Comparison of ENCODE assay signal across 8 cellular contexts in the genomic region with DNA sequence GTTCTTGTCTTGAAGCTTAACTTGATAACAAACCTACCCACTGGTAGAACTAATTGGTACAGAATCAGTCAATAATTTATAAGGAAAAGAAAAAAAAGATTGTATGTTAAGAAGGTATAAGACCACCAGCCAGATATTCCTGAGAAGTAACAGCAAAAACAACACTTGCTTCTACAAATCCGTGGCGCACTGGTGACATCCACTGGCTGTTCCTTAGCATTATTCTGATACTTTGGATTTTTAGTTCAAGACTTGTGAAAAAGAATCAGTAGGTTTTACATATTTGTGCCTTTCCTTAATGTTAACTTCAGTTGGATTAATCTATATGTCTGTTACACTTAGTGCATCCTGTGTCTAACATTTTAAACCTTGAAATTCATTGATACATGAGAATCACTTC.
DNase-seq lines count a peak whose midpoint lies in the region; TF ChIP-seq lines count a peak whose summit lies in the region.

No MANE protein-coding gene starts in this region.

- TF ChIP-seq CTCF in brain (conservative IDR thresholded peaks at IDR 0.05) = peak; percentile 86 to 93
- TF ChIP-seq CTCF in vagina (IDR thresholded peaks at IDR 0.05) = peak in 1 of 3 experiments; percentile 13

- intact Hi-C loops in vagina (cut with DNase I) = no loop called here

- no peak overlapping the region for H3K27ac ChIP-seq in vagina

- peaks cover 11% of the 10 kb centered on the region for H3K4me1 Mint-ChIP-seq in brain

- H3K27me3 ChIP-seq in vagina = no peaks in the 10 kb centered on the region

- no peaks in the 10 kb centered on the region for H3K36me3 Mint-ChIP-seq in brain

- no peaks in the 10 kb centered on the region for H3K9me3 ChIP-seq in vagina

- no peak overlapping the region for H3K4me3 ChIP-seq in vagina

- no peaks in the 10 kb centered on the region for H3K9me3 Mint-ChIP-seq in brain

- no peak overlapping the region for H3K27ac Mint-ChIP-seq in brain

- no peak for TF ChIP-seq POLR2A in vagina (IDR thresholded peaks at IDR 0.05)

- H3K4me1 ChIP-seq in vagina = no peaks in the 10 kb centered on the region

- peaks cover 4% of the 10 kb centered on the region for H3K27me3 Mint-ChIP-seq in brain

- no peak overlapping the region for H3K4me3 Mint-ChIP-seq in brain

- no peaks in the 10 kb centered on the region for H3K36me3 ChIP-seq in vagina

- DNase-seq in D341Med (ENCODE audit: low spot score) = peak; percentile 26
- DNase-seq in NCI-H1436 (lab: John Stamatoyannopoulos, UW) = peak; percentile 35
- peak; percentile 57 for DNase-seq in midbrain (lab: John Stamatoyannopoulos, UW)
- no peak for DNase-seq in stimulated activated CD4-positive, alpha-beta T cell treated with anti-CD3 and anti-CD28 coated beads, Interleukin-4, amount 100 ng/mL, for 24 hours
- DNase-seq in stimulated activated CD4-positive, alpha-beta T cell treated with anti-CD3 and anti-CD28 coated beads, Interleukin-2, amount 100 ng/mL, for 24 hours = no peak
- DNase-seq in vagina (ENCODE audit: extremely low spot score in 2 of 2) = no peak
- DNase-seq in stimulated activated CD4-positive, alpha-beta T cell treated with anti-CD3 and anti-CD28 coated beads, Interleukin-4, amount 100 ng/mL, for 1 hour = no peak

Comparison
In these comparisons a context has a peak if more than half of its experiments do, and no peak if none do; other contexts are left out.
1. DNase-seq: peak in D341Med (single experiment), NCI-H1436 (single experiment) and midbrain (single experiment); none in stimulated activated CD4-positive, alpha-beta T cell treated with anti-CD3 and anti-CD28 coated beads, Interleukin-4, amount 100 ng/mL, for 24 hours (single experiment), stimulated activated CD4-positive, alpha-beta T cell treated with anti-CD3 and anti-CD28 coated beads, Interleukin-2, amount 100 ng/mL, for 24 hours (0 of 2), vagina (0 of 2) and stimulated activated CD4-positive, alpha-beta T cell treated with anti-CD3 and anti-CD28 coated beads, Interleukin-4, amount 100 ng/mL, for 1 hour (single experiment).